ENCODE assay signal across 9 cellular contexts in genomic region chr5:34684281-34684979, GRCh38. TPM values are rescaled to one million over a fixed set of nuclear protein-coding genes. Genes with fewer than 3 reads are reported as not detected.
A peak's percentile ranks its signal among the peaks of the same experiment; 100 is the strongest.
DNase-seq lines count a peak whose midpoint lies in the region; ATAC-seq, FAIRE-seq and TF ChIP-seq lines count a peak whose summit lies in the region.
"Had no signal": no experiment of that assay in that cellular context is flagged by ENCODE, and none has a peak within 500 bp of the region (broad histone marks: within the 10 kb centered on the region; RNA-seq: fewer than 3 reads in every experiment).

No MANE protein-coding gene starts in this region.

- no peak overlapping the region for H4K8ac ChIP-seq in mesendoderm (ENCODE audit: low read depth, low read length)

- peaks cover 13 to 29% of the 10 kb centered on the region in 2 experiments; a peak in 4 of 5 replicates for H3K4me1 ChIP-seq in K562 (replicated peaks in 1 of 2; ENCODE audit: control insufficient read depth in 2 of 2, insufficient read depth in 2 of 2, low read length in 2 of 2)
- H3K4me1 ChIP-seq in mesendoderm (ENCODE audit: control insufficient read depth, low read depth, low read length) = peaks cover 21% of the 10 kb centered on the region

- no peak overlapping the region for H2BK15ac ChIP-seq in mesendoderm (replicated peaks; ENCODE audit: low read depth)

- no TSS peak for BruUV-seq in K562 (replicated peaks; lab: Mats Ljungman, UMichigan)

- H3K79me1 ChIP-seq in mesendoderm (ENCODE audit: low read length) = peaks cover 10% of the 10 kb centered on the region

- no peak overlapping the region for H2BK5ac ChIP-seq in mesendoderm (ENCODE audit: low read length)

- no peak overlapping the region for H3K9ac ChIP-seq in K562 (ENCODE audit: insufficient read depth in 1 of 2, low read depth in 2 of 2, low read length in 2 of 2)
- no peak overlapping the region for H3K9ac ChIP-seq in mesendoderm (ENCODE audit: low read length)

- TF ChIP-seq EP300 in K562 (IDR thresholded peaks at IDR 0.05; ENCODE audit: low read length) = no peak

- H3K79me2 ChIP-seq in K562 (ENCODE audit: control insufficient read depth, insufficient read depth, low read length) (peaks cover 51% of the 10 kb centered on the region), mesendoderm (ENCODE audit: control insufficient read depth, insufficient read depth, low read length) (peaks cover 60% of the 10 kb centered on the region)

- ATAC-seq in K562 (no peak), HG02678 (IDR thresholded peaks at IDR 0.05; ENCODE audit: unreplicated experiment) (no peak), GM19452 (IDR thresholded peaks at IDR 0.05; ENCODE audit: unreplicated experiment) (no peak)

- H3K27ac ChIP-seq in K562 (ENCODE audit: extremely low read depth, low read depth, low read length) = no peak overlapping the region
- H3K27ac ChIP-seq in mesendoderm (ENCODE audit: low read depth, low read length) = peak overlapping the region; percentile 14

- 54% methylated on average over 4 of the region's 4 CpGs for WGBS in K562 (ENCODE audit: insufficient coverage, low coverage, missing lambda C conversion rate)
- WGBS in mesendoderm (ENCODE audit: extremely low coverage, insufficient coverage, low lambda C conversion rate) = no CpG with 5 or more reads among the region's 4 CpGs

- in situ Hi-C loops in K562 (cut with MboI) = no loop called here

- no peak overlapping the region for H3K4ac ChIP-seq in mesendoderm (ENCODE audit: low read depth, low read length)

- H3K56ac ChIP-seq in mesendoderm (ENCODE audit: low read length) = no peak overlapping the region

- H3K9me3 ChIP-seq in K562 (replicated peaks; ENCODE audit: control insufficient read depth, insufficient read depth, low read depth, low read length) = no peaks in the 10 kb centered on the region

- intact Hi-C loops in K562 (cut with micrococcal nuclease) = no loop called here

- peak overlapping the region; percentile 6 for H3K18ac ChIP-seq in mesendoderm (ENCODE audit: low read length)

- H3K4me2 ChIP-seq in K562 (ENCODE audit: insufficient read depth, low read length) (no peak overlapping the region), mesendoderm (ENCODE audit: low read length) (no peak overlapping the region)

- H4K5ac ChIP-seq in mesendoderm (ENCODE audit: low read length) = no peak overlapping the region

- H3K9me1 ChIP-seq in K562 (ENCODE audit: control insufficient read depth, insufficient read depth, low read length) = no peaks in the 10 kb centered on the region

- no peak overlapping the region for H2AFZ ChIP-seq in K562 (ENCODE audit: low read depth, low read length)

- POLR2A ChIA-PET in K562 (lab: Yijun Ruan, JAX) = interaction anchor here (1.3 kb wide), 1 partner anchor 21 kb away, joined by 4 read pairs; no protein-coding TSS in a partner anchor

- TF ChIP-seq RAD21 in K562 (CRISPR knock-in tag; conservative IDR thresholded peaks at IDR 0.05 in 1 of 2, IDR thresholded peaks at IDR 0.05 in 1 of 2) = no peak

- CTCF ChIA-PET in K562 (lab: Yijun Ruan, JAX; ENCODE audit: low intra/inter-chr PET ratio) = no interaction called here

- no peaks in the 10 kb centered on the region for H4K20me1 ChIP-seq in K562 (replicated peaks; ENCODE audit: control insufficient read depth, insufficient read depth, low read length)

- no peak overlapping the region for H2BK120ac ChIP-seq in mesendoderm (ENCODE audit: low read depth, low read length)

- H3K36me3 ChIP-seq in K562 (ENCODE audit: control insufficient read depth, insufficient read depth, low read length) (peaks cover 12% of the 10 kb centered on the region; the same call in 2 of the 3 replicates), mesendoderm (ENCODE audit: control insufficient read depth, insufficient read depth, low read length) (peaks cover 2% of the 10 kb centered on the region)

- peak; percentile 72 for DNase-seq in DMS 273 (lab: John Stamatoyannopoulos, UW; ENCODE audit: unreplicated experiment)
- peak; percentile 84 for DNase-seq in NCI-H1105 treated with DMSO at 0.1 percent for 48 hours (lab: John Stamatoyannopoulos, UW)
- DNase-seq in K562 (ENCODE audit: extremely low read depth in 1 of 4, low spot score in 3 of 4) = no peak
- peak; percentile 94 for DNase-seq in mesendoderm
- DNase-seq in NCI-H128 (lab: John Stamatoyannopoulos, UW; ENCODE audit: unreplicated experiment) = no peak
- DNase-seq in NCI-H82 treated with DMSO at 0.1 percent for 48 hours (lab: John Stamatoyannopoulos, UW; ENCODE audit: unreplicated experiment) = no peak

- no peak for TF ChIP-seq POLR2A in K562 (conservative IDR thresholded peaks at IDR 0.05)

- 0 out of 6 replicates have a peak, but pooled peaks of 1 of the 3 experiments have one; percentile 18 for TF ChIP-seq CTCF in K562 (IDR thresholded peaks at IDR 0.05 in 2 of 3, conservative IDR thresholded peaks at IDR 0.05 in 1 of 3; ENCODE audit: insufficient read depth in 2 of 3, low read depth in 1 of 3, low read length in 3 of 3)

- H3K4me3 ChIP-seq in K562 (no peak overlapping the region), mesendoderm (ENCODE audit: low read length) (no peak overlapping the region)

- H2AK5ac ChIP-seq in mesendoderm (ENCODE audit: low read length) = no peak overlapping the region

- no peak for FAIRE-seq in K562 (lab: Jason Lieb, UNC)
- FAIRE-seq: GM18507 had no signal

- H3K23ac ChIP-seq in mesendoderm (ENCODE audit: low read length) = no peak overlapping the region

- H3K27me3 ChIP-seq in K562 (ENCODE audit: control insufficient read depth in 2 of 2, insufficient read depth in 2 of 2, low read length in 2 of 2) (no peaks in the 10 kb centered on the region), mesendoderm (ENCODE audit: insufficient read depth, low read length, poor library complexity) (no peaks in the 10 kb centered on the region)

TF ChIP-seq in K562, 482 proteins besides CTCF, POLR2A, EP300 and RAD21 (continues in another document):
- TF ChIP-seq BCOR (IDR thresholded peaks at IDR 0.05) (0 out of 2 replicates have a peak, but pooled peaks have one; percentile 25), ZMIZ1 (IDR thresholded peaks at IDR 0.05; ENCODE audit: low read depth in 2 of 2, low read length in 2 of 2) (no peak), KLF16 (IDR thresholded peaks at IDR 0.05) (no peak), MEIS2 (IDR thresholded peaks at IDR 0.05; ENCODE audit: partially characterized antibody) (peak; percentile 13), PKNOX1 (IDR thresholded peaks at IDR 0.05) (peak; percentile 85), RFX1 (IDR thresholded peaks at IDR 0.05) (peak; percentile 77), KDM1A (IDR thresholded peaks at IDR 0.05) (0 out of 4 replicates have a peak, but pooled peaks of 1 of the 2 experiments have one; percentile 10)

RNA-seq across cellular contexts. Expression of gene RAI14, which starts 28.3 kb away (rescaled TPM):
- total RNA-seq in K562 (2011; cell fraction: chromatin; rRNA removed; ENCODE audit: low replicate concordance) = 38.2 and 39.6 TPM in 2 replicates
- 12.7 and 17.1 TPM in 2 replicates for total RNA-seq in K562 (2011; cell fraction: nucleolus; rRNA removed)
- total RNA-seq in K562 (2011; cell fraction: nucleoplasm; rRNA removed) = 23.8 and 35.0 TPM in 2 replicates
- total RNA-seq in K562 (2014; rRNA removed) = 26.2 and 28.7 TPM in 2 replicates
- total RNA-seq in K562 (2014; rRNA removed; fragmentation: Illumina TruSeq; extraction: Trizol) = 36.6 and 41.5 TPM in 2 replicates
- total RNA-seq in K562 (2015; rRNA removed; fragmentation: Illumina TruSeq; extraction: Trizol) = 24.9 and 26.9 TPM in 2 replicates
- 52.4 and 58.6 TPM in 2 replicates for total RNA-seq in K562 (2021)
- polyA plus RNA-seq in K562 (2011; rRNA removed) = 21.1 and 34.8 TPM in 2 replicates
- polyA plus RNA-seq in K562 (2011; cell fraction: cytosol; rRNA removed) = 16.5 and 29.9 TPM in 2 replicates
- 10.9 and 24.1 TPM in 2 replicates for polyA plus RNA-seq in K562 (2011; cell fraction: nucleus; rRNA removed)
- polyA plus RNA-seq in K562 (2012) = 17.2 and 23.2 TPM in 2 replicates
- polyA plus RNA-seq in K562 (2014; fragmentation: Illumina TruSeq; extraction: Trizol) = 44.7 and 45.1 TPM in 2 replicates
- 10 to 100 TPM; 11.3 to 12.6 TPM for polyA plus RNA-seq in K562 (2014; fragmentation: Nextera tagmentation; extraction: Ambion mirVana)
- 25.8 and 82.5 TPM in 2 replicates for polyA plus RNA-seq in K562 (2014; rRNA removed)
- polyA minus RNA-seq in K562 (2011; rRNA and poly(A)+ RNA removed) = 86.8 and 125 TPM in 2 replicates
- 23.6 and 23.8 TPM in 2 replicates for polyA minus RNA-seq in K562 (2011; cell fraction: cytosol; rRNA and poly(A)+ RNA removed)
- polyA minus RNA-seq in K562 (2011; cell fraction: nucleus; rRNA and poly(A)+ RNA removed) = 8.6 and 11.3 TPM in 2 replicates
- 92.3 TPM for polyA plus RNA-seq in mesendoderm (2013, experiment 1 of 2)
- 95.9 TPM for polyA plus RNA-seq in mesendoderm (2013, experiment 2 of 2)

Comparison
In these comparisons a context has a peak if more than half of its experiments do, and no peak if none do; other contexts are left out.
1. DNase-seq: peak in DMS 273 (single experiment), NCI-H1105 treated with DMSO at 0.1 percent for 48 hours (single experiment) and mesendoderm (single experiment); none in K562 (0 of 4), NCI-H128 (single experiment) and NCI-H82 treated with DMSO at 0.1 percent for 48 hours (single experiment).